Comparison of ENCODE assay signal across 1 cellular context in genomic region chr4:168674077-168674747, GRCh38.
TF ChIP-seq lines count a peak whose summit lies in the region.

No MANE protein-coding gene starts in this region.

TF ChIP-seq in HepG2, 621 proteins besides CTCF, POLR2A, EP300 and RAD21 (continued from another document):
- TF ChIP-seq HMGXB3 (CRISPR knock-in tag; IDR thresholded peaks at IDR 0.05; ENCODE audit: borderline replicate concordance) (no peak), TARDBP (CRISPR knock-in tag; IDR thresholded peaks at IDR 0.05) (no peak), KAT2B (IDR thresholded peaks at IDR 0.05; ENCODE audit: borderline replicate concordance, low read depth, low read length) (no peak), ZNF563 (CRISPR knock-in tag; IDR thresholded peaks at IDR 0.05) (no peak), ZNF530 (CRISPR knock-in tag; IDR thresholded peaks at IDR 0.05; ENCODE audit: low read depth) (no peak)
TF ChIP-seq in HepG2: peak in this region for 0.
